In genomic region chr2:54271843-54272600, GRCh38 we compare ENCODE assay signal across 15 cellular contexts. TPM values are rescaled to one million over a fixed set of nuclear protein-coding genes. Genes with fewer than 3 reads are reported as not detected.
DNase-seq lines count a peak whose midpoint lies in the region; ATAC-seq and TF ChIP-seq lines count a peak whose summit lies in the region.
"Had no signal": no experiment of that assay in that cellular context is flagged by ENCODE, and none has a peak within 500 bp of the region (broad histone marks: within the 10 kb centered on the region; RNA-seq: fewer than 3 reads in every experiment).

No MANE protein-coding gene starts in this region.

- no peak for TF ChIP-seq CTCF in GM10266 (IDR thresholded peaks at IDR 0.05; ENCODE audit: control insufficient read depth, insufficient read depth, low read depth, missing control alignments)
- no peak for TF ChIP-seq CTCF in NB4 (IDR thresholded peaks at IDR 0.05; ENCODE audit: low read depth, low read length)

- DNase-seq in GM10266 (ENCODE audit: extremely low spot score) (peak; percentile 38), NB4 (ENCODE audit: low read depth) (peak; percentile 21), retina (no peak), Right ventricle myocardium inferior (ENCODE audit: missing footprints) (no peak), putamen (ENCODE audit: low spot score) (no peak)
- DNase-seq in stimulated activated CD4-positive, alpha-beta T cell treated with anti-CD3 and anti-CD28 coated beads, Interleukin-15, amount 100 ng/mL, for 24 hours, result no peak
- DNase-seq: activated naive CD4-positive, alpha-beta T cell; stimulated activated CD8-positive, alpha-beta memory T cell treated with anti-CD3 and anti-CD28 coated beads, Interleukin-4, amount 100 ng/mL, for 48 hours; T-helper 9 cell had no signal

- peak; percentile 88 for ATAC-seq in GM19452 (IDR thresholded peaks at IDR 0.05; ENCODE audit: unreplicated experiment)
- peak; percentile 95 for ATAC-seq in HG02981 (IDR thresholded peaks at IDR 0.05; ENCODE audit: unreplicated experiment)
- no peak for ATAC-seq in Right ventricle myocardium inferior
- ATAC-seq: left lobe of liver had no signal

- intact Hi-C loops in Right ventricle myocardium inferior (cut with DNase I), result no loop called here

- TF ChIP-seq POLR2A in NB4 (IDR thresholded peaks at IDR 0.05; ENCODE audit: extremely low read depth, insufficient read length), result no peak

- H3K4me3 ChIP-seq in NB4 (ENCODE audit: low read depth, low read length), result no peak overlapping the region
- H3K4me3 ChIP-seq: BLaER1 treated with 17β-estradiol and CSF1 and Interleukin-3, amounts not matched to agents 10 nM and 100 nM had no signal

RNA-seq across cellular contexts. Expression of gene TSPYL6, which starts 16.0 kb away (rescaled TPM):
- total RNA-seq in Right ventricle myocardium inferior, result not detected
- total RNA-seq: endothelial cell of umbilical vein, H4, left lobe of liver had no signal

Comparison
In these comparisons a context has a peak if more than half of its experiments do, and no peak if none do; other contexts are left out.
1. DNase-seq: peak in GM10266 (single experiment) and NB4 (single experiment); none in retina (single experiment), Right ventricle myocardium inferior (single experiment), putamen (single experiment) and stimulated activated CD4-positive, alpha-beta T cell treated with anti-CD3 and anti-CD28 coated beads, Interleukin-15, amount 100 ng/mL, for 24 hours (single experiment).